Comparison of ENCODE assay signal across 13 cellular contexts in the genomic region with DNA sequence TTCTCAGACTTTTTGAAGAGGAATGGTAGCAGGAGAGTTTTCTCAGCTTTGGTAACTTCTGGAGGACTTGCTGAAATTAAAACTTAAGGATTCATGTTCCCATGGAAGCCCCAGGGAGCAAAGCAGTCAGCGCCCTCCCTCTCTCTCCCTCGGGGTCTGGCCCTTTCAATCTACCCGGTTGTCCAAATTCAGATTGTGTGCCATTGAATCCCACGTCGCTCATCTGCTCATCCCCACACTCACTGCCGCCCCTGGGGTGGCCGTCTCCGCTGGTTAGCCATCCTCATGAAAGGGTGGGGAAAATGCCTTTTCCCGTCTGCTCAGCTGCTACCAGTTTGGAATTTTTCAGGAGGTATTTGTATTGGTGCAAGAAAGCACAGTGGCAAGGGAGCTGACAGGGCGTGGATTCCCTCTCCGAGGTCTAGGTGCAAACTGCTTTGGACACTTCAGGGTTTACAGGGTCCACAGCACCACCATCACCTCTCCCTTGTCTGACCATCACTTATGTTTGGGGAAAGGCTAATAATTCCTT. TPM values are rescaled to one million over a fixed set of nuclear protein-coding genes. Genes with fewer than 3 reads are reported as not detected.
A peak's percentile ranks its signal among the peaks of the same experiment; 100 is the strongest.
DNase-seq lines count a peak whose midpoint lies in the region; ATAC-seq and TF ChIP-seq lines count a peak whose summit lies in the region.
"Had no signal": no experiment of that assay in that cellular context is flagged by ENCODE, and none has a peak within 500 bp of the region (broad histone marks: within the 10 kb centered on the region; RNA-seq: fewer than 3 reads in every experiment).

No MANE protein-coding gene starts in this region.

- peak; percentile 18; the same call in 1 of the 2 replicates for ATAC-seq in Panc1
- ATAC-seq: T-helper 17 cell had no signal

- H3K9me3 ChIP-seq in AG04450 (ENCODE audit: control insufficient read depth, insufficient read depth, low read length): peaks cover 4% of the 10 kb centered on the region
- no peaks in the 10 kb centered on the region for H3K9me3 ChIP-seq in Panc1 (ENCODE audit: control insufficient read depth, insufficient read depth, low read depth, low read length)
- H3K9me3 ChIP-seq in left ventricle myocardium inferior (replicated peaks): no peaks in the 10 kb centered on the region
- no peaks in the 10 kb centered on the region for H3K9me3 ChIP-seq in osteoblast (ENCODE audit: low read depth, low read length)
- H3K9me3 ChIP-seq: SJSA1 had no signal

- DNase-seq in AG04450 (ENCODE audit: low read depth, low spot score): no peak
- no peak for DNase-seq in Panc1 (ENCODE audit: low read depth, low spot score)
- no peak for DNase-seq in left ventricle myocardium inferior
- DNase-seq in osteoblast (ENCODE audit: insufficient read length, low spot score, missing footprints): no peak
- DNase-seq in NCI-H1694 treated with DMSO at 0.1 percent for 48 hours (lab: John Stamatoyannopoulos, UW): no peak
- no peak for DNase-seq in dedifferentiated amniotic fluid mesenchymal stem cell (ENCODE audit: extremely low spot score)
- no peak for DNase-seq in foreskin fibroblast
- DNase-seq in GF-D8 (lab: John Stamatoyannopoulos, UW): no peak
- DNase-seq: T-helper 17 cell had no signal

- TF ChIP-seq CTCF in AG04450 (IDR thresholded peaks at IDR 0.05; ENCODE audit: low read depth, low read length) (no peak), Panc1 (IDR thresholded peaks at IDR 0.05) (no peak), left ventricle myocardium inferior (IDR thresholded peaks at IDR 0.05; ENCODE audit: borderline replicate concordance) (no peak), osteoblast (IDR thresholded peaks at IDR 0.05; ENCODE audit: extremely low read depth, low read depth, low read length) (no peak), foreskin fibroblast (IDR thresholded peaks at IDR 0.05; ENCODE audit: low read depth, low read length) (no peak)

- H3K36me3 ChIP-seq in Panc1 (ENCODE audit: control insufficient read depth, insufficient read depth, low read length): no peaks in the 10 kb centered on the region
- H3K36me3 ChIP-seq in left ventricle myocardium inferior: no peaks in the 10 kb centered on the region
- H3K36me3 ChIP-seq in osteoblast (ENCODE audit: insufficient read depth, low read length): no peaks in the 10 kb centered on the region
- H3K36me3 ChIP-seq: brain microvascular endothelial cell, SJSA1 had no signal

- H3K4me3 ChIP-seq in AG04450 (ENCODE audit: low read depth, low read length): no peak overlapping the region
- H3K4me3 ChIP-seq in Panc1 (ENCODE audit: low read depth in 2 of 2, low read length in 2 of 2): no peak overlapping the region
- peak overlapping the region; percentile 12 for H3K4me3 ChIP-seq in left ventricle myocardium inferior
- no peak overlapping the region for H3K4me3 ChIP-seq in osteoblast (ENCODE audit: insufficient read depth, low read length)
- H3K4me3 ChIP-seq in foreskin fibroblast (ENCODE audit: low read depth in 1 of 2, low read length in 2 of 2): no peak overlapping the region

- H4K20me1 ChIP-seq in osteoblast (ENCODE audit: insufficient read depth, low read length): no peaks in the 10 kb centered on the region

- H3K4me2 ChIP-seq in osteoblast (ENCODE audit: insufficient read depth, low read length): peak overlapping the region; percentile 57

- POLR2A ChIA-PET in AG04450 (lab: Yijun Ruan, JAX) (no interaction called here), Panc1 (lab: Charles Lee) (interaction anchor here (0.7 kb wide), 1 partner anchor 389 kb away, joined by 3 read pairs; no protein-coding TSS in a partner anchor)

- peak overlapping the region; percentile 25 for H3K27ac ChIP-seq in AG04450 (ENCODE audit: low read depth, low read length)
- no peak overlapping the region for H3K27ac ChIP-seq in Panc1 (ENCODE audit: low read length)
- H3K27ac ChIP-seq in left ventricle myocardium inferior (replicated peaks): peak overlapping the region; percentile 57
- H3K27ac ChIP-seq in osteoblast (ENCODE audit: low read depth, low read length): peak overlapping the region; percentile 100
- H3K27ac ChIP-seq: epithelial cell of prostate, SJSA1, VCaP had no signal

- peak overlapping the region; percentile 54 for H2AFZ ChIP-seq in osteoblast (ENCODE audit: low read length)

- no peaks in the 10 kb centered on the region for H3K27me3 ChIP-seq in AG04450 (ENCODE audit: control insufficient read depth, insufficient read depth, low read length)
- H3K27me3 ChIP-seq in Panc1 (ENCODE audit: control insufficient read depth, insufficient read depth, low read length): no peaks in the 10 kb centered on the region
- H3K27me3 ChIP-seq in left ventricle myocardium inferior (ENCODE audit: low read depth): no peaks in the 10 kb centered on the region
- no peaks in the 10 kb centered on the region for H3K27me3 ChIP-seq in osteoblast (ENCODE audit: insufficient read depth, low read length)
- H3K27me3 ChIP-seq: brain microvascular endothelial cell, SJSA1 had no signal

- no peaks in the 10 kb centered on the region for H3K4me1 ChIP-seq in Panc1 (ENCODE audit: control insufficient read depth, insufficient read depth, low read length)
- peaks cover 10% of the 10 kb centered on the region for H3K4me1 ChIP-seq in left ventricle myocardium inferior
- H3K4me1 ChIP-seq in osteoblast (ENCODE audit: insufficient read depth, low read length): peaks cover 60% of the 10 kb centered on the region

- intact Hi-C loops in Panc1 (cut with micrococcal nuclease; ENCODE audit: unreplicated experiment) (loop anchor here (2.0 to 5.0 kb wide), 2 partner anchors 236 to 256 kb away; no protein-coding TSS in a partner anchor), left ventricle myocardium inferior (cut with micrococcal nuclease) (no loop called here)

- no TSS peak for BruUV-seq in Panc1 (replicated peaks; lab: Mats Ljungman, UMichigan)

- H3K79me2 ChIP-seq in osteoblast (ENCODE audit: insufficient read depth, low read length): no peaks in the 10 kb centered on the region

- CTCF ChIA-PET in AG04450 (lab: Charles Lee) (interaction anchor here (0.6 to 6.1 kb wide), 9 partner anchors 26 to 290 kb away, joined by 3 to 37 read pairs (median 3); no protein-coding TSS in a partner anchor), Panc1 (lab: Charles Lee) (interaction anchor here (0.6 kb wide), 1 partner anchor 88 kb away, joined by 5 read pairs; no protein-coding TSS in a partner anchor)

- in situ Hi-C loops in Panc1 (cut with HindIII; ENCODE audit: low pct_unique_long_range_greater_than_20kb, low sequenced_read_pairs): no loop called here

RNA-seq across cellular contexts. Expression of a gene that starts 27.1 kb away (rescaled TPM):
- polyA plus RNA-seq in AG04450 (2011; rRNA removed): 176 and 231 TPM in 2 replicates
- 125 and 128 TPM in 2 replicates for polyA minus RNA-seq in AG04450 (2011; rRNA and poly(A)+ RNA removed)
- total RNA-seq in Panc1 (2021; ENCODE audit: unreplicated experiment) (84.9 TPM), left ventricle myocardium inferior (61.2 TPM), osteoblast (136 and 185 TPM in 2 replicates)
- 49.7 TPM for polyA plus RNA-seq in Panc1 (2012; ENCODE audit: insufficient read length)

RNA-seq across cellular contexts. Expression of a gene that starts 52.5 kb away (rescaled TPM):
- 8.4 and 11.0 TPM in 2 replicates for polyA plus RNA-seq in AG04450 (2011; rRNA removed)
- polyA minus RNA-seq in AG04450 (2011; rRNA and poly(A)+ RNA removed): 13.0 and 13.4 TPM in 2 replicates
- 11.9 TPM for total RNA-seq in Panc1 (2021; ENCODE audit: unreplicated experiment)
- polyA plus RNA-seq in Panc1 (2012; ENCODE audit: insufficient read length): 12.5 TPM
- 8.2 TPM for total RNA-seq in left ventricle myocardium inferior
- total RNA-seq in osteoblast: 41.0 and 44.5 TPM in 2 replicates
